ENCODE assay signal across 9 cellular contexts in genomic region chr11:119624102-119624615, GRCh38.
DNase-seq lines count a peak whose midpoint lies in the region; ATAC-seq and TF ChIP-seq lines count a peak whose summit lies in the region.
"Had no signal": no experiment of that assay in that cellular context is flagged by ENCODE, and none has a peak within 500 bp of the region (broad histone marks: within the 10 kb centered on the region; RNA-seq: fewer than 3 reads in every experiment).

No MANE protein-coding gene starts in this region.

- BruUV-seq in PC-3 (replicated peaks; lab: Mats Ljungman, UMichigan) = no TSS peak

- TF ChIP-seq CTCF in PC-3 (conservative IDR thresholded peaks at IDR 0.05; ENCODE audit: low read depth, low read length) = peak; percentile 86
- peak; percentile 38 for TF ChIP-seq CTCF in foreskin keratinocyte (conservative IDR thresholded peaks at IDR 0.05)

- H3K27ac ChIP-seq in PC-3 (ENCODE audit: low read length) (no peak overlapping the region), foreskin keratinocyte (no peak overlapping the region)

- intact Hi-C loops in PC-3 (cut with micrococcal nuclease) = no loop called here

- H2AFZ ChIP-seq in PC-3 (ENCODE audit: low read length) = no peak overlapping the region

- H3K9ac ChIP-seq in PC-3 (ENCODE audit: low read length) = no peak overlapping the region

- H3K9me2 ChIP-seq in PC-3 (replicated peaks; ENCODE audit: low read length) = no peaks in the 10 kb centered on the region

- H3K36me3 ChIP-seq in PC-3 (ENCODE audit: low read depth, low read length) = no peaks in the 10 kb centered on the region

- H3K4me1 ChIP-seq in PC-3 (ENCODE audit: insufficient read depth, low read length) = no peaks in the 10 kb centered on the region
- no peaks in the 10 kb centered on the region for H3K4me1 ChIP-seq in foreskin keratinocyte

- ATAC-seq in PC-3 (no peak), foreskin keratinocyte (peak; percentile 13), HG02610 (IDR thresholded peaks at IDR 0.05; ENCODE audit: unreplicated experiment) (no peak)
- no peak for ATAC-seq in activated CD4-positive, CD25-positive, alpha-beta regulatory T cell treated with anti-CD3 and anti-CD28 coated beads, Interleukin-2, amount 50 U/mL, for 24 hours

- no peaks in the 10 kb centered on the region for H3F3A ChIP-seq in PC-3 (ENCODE audit: low read length, unreplicated experiment)

- peak; percentile 13 for DNase-seq in stimulated activated CD4-positive, alpha-beta T cell treated with anti-CD3 and anti-CD28 coated beads, Interleukin-15, amount 100 ng/mL, for 24 hours
- DNase-seq in stimulated activated CD4-positive, alpha-beta T cell treated with anti-CD3 and anti-CD28 coated beads, Interleukin-4, amount 100 ng/mL, for 4 hours = no peak
- DNase-seq in PC-3 (peak; percentile 17), foreskin keratinocyte (no peak), NCI-H1694 treated with DMSO at 0.1 percent for 48 hours (lab: John Stamatoyannopoulos, UW) (no peak)
- DNase-seq in activated CD4-positive, CD25-positive, alpha-beta regulatory T cell (lab: John Stamatoyannopoulos, UW) = no peak
- DNase-seq: trophoblast cell had no signal

- H3K4me2 ChIP-seq in PC-3 (ENCODE audit: low read length) = no peak overlapping the region

- no peaks in the 10 kb centered on the region for H3K79me2 ChIP-seq in PC-3 (ENCODE audit: low read length)

- CTCF ChIA-PET in PC-3 (lab: Charles Lee) = interaction anchor here (0.6 kb wide), 1 partner anchor 136 kb away, joined by 6 read pairs; no protein-coding TSS in a partner anchor

- H4K20me1 ChIP-seq in PC-3 (ENCODE audit: low read length) = no peaks in the 10 kb centered on the region

- no peaks in the 10 kb centered on the region for H3K27me3 ChIP-seq in PC-3 (ENCODE audit: low read length)
- peaks cover 49% of the 10 kb centered on the region for H3K27me3 ChIP-seq in foreskin keratinocyte

- no peak overlapping the region for H3K4me3 ChIP-seq in PC-3 (ENCODE audit: low read length)

- no peaks in the 10 kb centered on the region for H3K9me3 ChIP-seq in PC-3 (ENCODE audit: low read length)

- POLR2A ChIA-PET in PC-3 (lab: Charles Lee; ENCODE audit: unreplicated experiment) = no interaction called here

Comparison
In these comparisons a context has a peak if more than half of its experiments do, and no peak if none do; other contexts are left out.
1. DNase-seq: peak in stimulated activated CD4-positive, alpha-beta T cell treated with anti-CD3 and anti-CD28 coated beads, Interleukin-15, amount 100 ng/mL, for 24 hours (single experiment) and PC-3 (single experiment); none in stimulated activated CD4-positive, alpha-beta T cell treated with anti-CD3 and anti-CD28 coated beads, Interleukin-4, amount 100 ng/mL, for 4 hours (0 of 2), foreskin keratinocyte (0 of 2), NCI-H1694 treated with DMSO at 0.1 percent for 48 hours (single experiment) and activated CD4-positive, CD25-positive, alpha-beta regulatory T cell (0 of 4).